Comparison of ENCODE assay signal across 21 cellular contexts in genomic region chr11:70250876-70251275, GRCh38.
"Had no signal": no experiment of that assay in that cellular context is flagged by ENCODE, and none has a peak within 500 bp of the region (broad histone marks: within the 10 kb centered on the region; RNA-seq: fewer than 3 reads in every experiment).

No MANE protein-coding gene starts in this region.

- ATAC-seq: effector memory CD8-positive, alpha-beta T cell; gastroesophageal sphincter; left ventricle myocardium superior; stimulated activated naive B cell treated with anti-CD40 and anti-IgM and Interleukin-4, amounts not matched to agents 10 μg/mL and 1 μg/mL and 100 μg/mL, for 72 hours; stimulated activated naive CD8-positive, alpha-beta T cell treated with anti-CD3 and anti-CD28 coated beads, Interleukin-15, amount 100 ng/mL, for 72 hours had no signal

- H3K27me3 ChIP-seq: esophagus squamous epithelium, gastroesophageal sphincter, testis, transverse colon had no signal

- H3K4me3 Mint-ChIP-seq: dendritic cell treated with granulocyte-macrophage colony-stimulating factor and Interleukin-4, amounts not matched to agents 40 ng/mL and 50 ng/mL, for 4 days; effector memory CD8-positive, alpha-beta T cell; naive B cell; nephron progenitor cell; stimulated activated naive B cell treated with anti-CD40 and anti-IgM and Interleukin-4, amounts not matched to agents 10 μg/mL and 1 μg/mL and 100 μg/mL, for 72 hours; stimulated activated naive CD8-positive, alpha-beta T cell treated with anti-CD3 and anti-CD28 coated beads, Interleukin-15, amount 100 ng/mL, for 72 hours had no signal

- H3K9me3 Mint-ChIP-seq: effector memory CD8-positive, alpha-beta T cell; nephron progenitor cell had no signal

- H3K4me3 ChIP-seq: esophagus squamous epithelium, gastroesophageal sphincter, lung, psoas muscle, spleen, testis, transverse colon had no signal

- H3K4me1 ChIP-seq: gastroesophageal sphincter, psoas muscle, testis, transverse colon had no signal

- H3K27ac Mint-ChIP-seq: dendritic cell treated with granulocyte-macrophage colony-stimulating factor and Interleukin-4, amounts not matched to agents 40 ng/mL and 50 ng/mL, for 4 days; effector memory CD8-positive, alpha-beta T cell; naive B cell; nephron progenitor cell; stimulated activated naive B cell treated with anti-CD40 and anti-IgM and Interleukin-4, amounts not matched to agents 10 μg/mL and 1 μg/mL and 100 μg/mL, for 72 hours; stimulated activated naive CD8-positive, alpha-beta T cell treated with anti-CD3 and anti-CD28 coated beads, Interleukin-15, amount 100 ng/mL, for 72 hours had no signal

- H3K27ac ChIP-seq: esophagus squamous epithelium, gastroesophageal sphincter, psoas muscle, spleen, testis, transverse colon had no signal

- H3K36me3 ChIP-seq: esophagus squamous epithelium, gastroesophageal sphincter, spleen, transverse colon had no signal

- H3K9me3 ChIP-seq: esophagus squamous epithelium, gastroesophageal sphincter, psoas muscle, testis, transverse colon had no signal

- DNase-seq: effector memory CD8-positive, alpha-beta T cell; esophagus squamous epithelium; foreskin fibroblast; left cardiac atrium; left ventricle myocardium superior; mesendoderm; naive B cell; nephron progenitor cell; retina; spleen; stimulated activated CD4-positive, alpha-beta T cell treated with anti-CD3 and anti-CD28 coated beads, Interleukin-15, amount 100 ng/mL, for 24 hours; stimulated activated CD4-positive, alpha-beta T cell treated with anti-CD3 and anti-CD28 coated beads, Interleukin-1b, Interleukin-23, amount 100 ng/mL, for 48 hours; stimulated activated CD4-positive, alpha-beta T cell treated with anti-CD3 and anti-CD28 coated beads, Interleukin-4, amount 100 ng/mL, for 24 hours; stimulated activated naive B cell treated with anti-CD40 and anti-IgM and Interleukin-4, amounts not matched to agents 10 μg/mL and 1 μg/mL and 100 μg/mL, for 72 hours; stimulated activated naive CD8-positive, alpha-beta T cell treated with anti-CD3 and anti-CD28 coated beads, Interleukin-15, amount 100 ng/mL, for 72 hours; testis; transverse colon had no signal

- H3K36me3 Mint-ChIP-seq: naive B cell; stimulated activated naive B cell treated with anti-CD40 and anti-IgM and Interleukin-4, amounts not matched to agents 10 μg/mL and 1 μg/mL and 100 μg/mL, for 72 hours had no signal
